8 cellular contexts compared by ENCODE assay signal in the genomic region with DNA sequence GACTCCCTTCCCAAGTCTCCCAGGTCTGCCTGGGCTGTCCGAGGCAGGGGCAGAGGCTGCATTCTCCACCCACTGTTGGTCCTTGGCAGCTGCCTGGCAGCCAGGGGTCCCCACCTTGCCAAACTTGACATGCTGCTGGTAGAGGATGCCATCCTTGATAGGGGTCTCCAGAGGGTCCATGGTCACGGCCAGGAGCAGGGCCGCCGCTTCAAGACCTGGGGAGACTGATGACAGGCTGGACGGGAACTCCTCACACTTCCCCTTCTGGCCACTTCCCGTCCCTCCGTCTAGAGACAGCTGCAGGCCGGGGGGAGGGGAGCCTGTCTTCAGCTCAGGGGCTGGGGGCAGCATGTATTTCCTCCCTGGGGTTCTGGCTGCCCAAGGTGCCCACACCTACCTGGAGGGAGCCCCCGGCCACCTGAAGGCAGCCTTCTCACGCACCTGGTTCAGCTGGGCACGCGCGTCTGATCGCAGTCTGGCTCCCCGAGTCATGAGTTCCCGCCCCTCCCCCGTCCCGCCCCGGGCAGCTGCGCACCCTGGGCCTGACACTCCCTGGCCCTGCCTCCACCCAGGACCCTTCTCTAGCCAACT. TPM values are rescaled to one million over a fixed set of nuclear protein-coding genes. Genes with fewer than 3 reads are reported as not detected.
DNase-seq lines count a peak whose midpoint lies in the region; ATAC-seq and TF ChIP-seq lines count a peak whose summit lies in the region.

Gene DOK3, minus strand, starts transcription at position 466 of the 591 bp plus-strand sequence. Its CDS starts 286 bp downstream, at position 180.

- DNase-seq in GM10248 (ENCODE audit: extremely low spot score), result peak; percentile 66
- DNase-seq in activated CD8-positive, alpha-beta T cell treated with anti-CD3 and anti-CD28 coated beads, Interleukin-2, amount 10 ng/mL, durations not matched to agents 7 days and 5 days, result no peak
- DNase-seq in myocyte (ENCODE audit: low read depth), result peak; percentile 76
- DNase-seq in pons (ENCODE audit: low spot score), result no peak
- DNase-seq in NCI-H2171 (lab: John Stamatoyannopoulos, UW), result no peak
- DNase-seq in NCI-H1092 treated with DMSO at 0.1 percent for 48 hours (lab: John Stamatoyannopoulos, UW), result no peak

- no peak for TF ChIP-seq CTCF in GM10248 (IDR thresholded peaks at IDR 0.05; ENCODE audit: control extremely low read depth, extremely low read depth, low read depth, missing control alignments)

- H3K27ac Mint-ChIP-seq in activated CD8-positive, alpha-beta T cell treated with anti-CD3 and anti-CD28 coated beads, Interleukin-2, amount 10 ng/mL, durations not matched to agents 7 days and 5 days, result peak within 1 kb of the TSS; percentile 63

- H3K4me3 Mint-ChIP-seq in activated CD8-positive, alpha-beta T cell treated with anti-CD3 and anti-CD28 coated beads, Interleukin-2, amount 10 ng/mL, durations not matched to agents 7 days and 5 days, result no peak within 1 kb of the TSS

- H3K9me3 Mint-ChIP-seq in activated CD8-positive, alpha-beta T cell treated with anti-CD3 and anti-CD28 coated beads, Interleukin-2, amount 10 ng/mL, durations not matched to agents 7 days and 5 days (ENCODE audit: insufficient read depth), result no peaks in the 10 kb centered on the region

- ATAC-seq in HG02798 (IDR thresholded peaks at IDR 0.05; ENCODE audit: poor library complexity, unreplicated experiment), result peak; percentile 30
- ATAC-seq in activated CD8-positive, alpha-beta T cell treated with anti-CD3 and anti-CD28 coated beads, Interleukin-2, amount 10 ng/mL, durations not matched to agents 7 days and 5 days, result no peak
- no peak for ATAC-seq in HG03457 (IDR thresholded peaks at IDR 0.05; ENCODE audit: unreplicated experiment)

- POLR2A ChIA-PET in GM10248 (lab: Yijun Ruan, JAX), result interaction anchor here (0.6 to 3.1 kb wide), 7 partner anchors 13 to 1008 kb away, joined by 3 to 17 read pairs (median 3); partner anchors contain the start of gene PDLIM7
- POLR2A ChIA-PET in activated CD8-positive, alpha-beta T cell treated with anti-CD3 and anti-CD28 coated beads, Interleukin-2, amount 10 ng/mL, durations not matched to agents 7 days and 5 days (lab: Charles Lee), result interaction anchor here (0.9 kb wide), 1 partner anchor 12 kb away, joined by 4 read pairs; the partner anchor contains the start of gene PDLIM7

- H3K4me1 Mint-ChIP-seq in activated CD8-positive, alpha-beta T cell treated with anti-CD3 and anti-CD28 coated beads, Interleukin-2, amount 10 ng/mL, durations not matched to agents 7 days and 5 days (ENCODE audit: low read depth), result peaks cover 12% of the 10 kb centered on the region

- H3K27me3 Mint-ChIP-seq in activated CD8-positive, alpha-beta T cell treated with anti-CD3 and anti-CD28 coated beads, Interleukin-2, amount 10 ng/mL, durations not matched to agents 7 days and 5 days (ENCODE audit: low read depth), result no peaks in the 10 kb centered on the region

- peaks cover 29% of the 10 kb centered on the region for H3K36me3 Mint-ChIP-seq in activated CD8-positive, alpha-beta T cell treated with anti-CD3 and anti-CD28 coated beads, Interleukin-2, amount 10 ng/mL, durations not matched to agents 7 days and 5 days (ENCODE audit: low read depth)

- CTCF ChIA-PET in GM10248 (lab: Yijun Ruan, JAX), result interaction anchor here (0.9 to 12.3 kb wide), 11 partner anchors 11 to 199 kb away, joined by 3 to 115 read pairs (median 4); partner anchors contain the start of gene PDLIM7
- CTCF ChIA-PET in activated CD8-positive, alpha-beta T cell treated with anti-CD3 and anti-CD28 coated beads, Interleukin-2, amount 10 ng/mL, durations not matched to agents 7 days and 5 days (lab: Charles Lee), result interaction anchor here (1.7 to 4.8 kb wide), 4 partner anchors 8 to 119 kb away, joined by 6 to 23 read pairs (median 15); no protein-coding TSS in a partner anchor

RNA-seq across cellular contexts. Expression of gene DOK3, which starts in this region (rescaled TPM):
- 1 to 10 TPM; 7.3 to 7.8 TPM for total RNA-seq in activated CD8-positive, alpha-beta T cell treated with anti-CD3 and anti-CD28 coated beads, Interleukin-2, amount 10 ng/mL, durations not matched to agents 7 days and 5 days
- total RNA-seq in myocyte, result 21.7 and 29.3 TPM in 2 replicates
- polyA plus RNA-seq in myocyte (2012), result 13.7 TPM

Comparison
In these comparisons a context has a peak if more than half of its experiments do, and no peak if none do; other contexts are left out.
1. DNase-seq: peak in GM10248 (single experiment) and myocyte (single experiment); none in activated CD8-positive, alpha-beta T cell treated with anti-CD3 and anti-CD28 coated beads, Interleukin-2, amount 10 ng/mL, durations not matched to agents 7 days and 5 days (single experiment), pons (single experiment), NCI-H2171 (single experiment) and NCI-H1092 treated with DMSO at 0.1 percent for 48 hours (single experiment).